12 cellular contexts compared by ENCODE assay signal in the genomic region with DNA sequence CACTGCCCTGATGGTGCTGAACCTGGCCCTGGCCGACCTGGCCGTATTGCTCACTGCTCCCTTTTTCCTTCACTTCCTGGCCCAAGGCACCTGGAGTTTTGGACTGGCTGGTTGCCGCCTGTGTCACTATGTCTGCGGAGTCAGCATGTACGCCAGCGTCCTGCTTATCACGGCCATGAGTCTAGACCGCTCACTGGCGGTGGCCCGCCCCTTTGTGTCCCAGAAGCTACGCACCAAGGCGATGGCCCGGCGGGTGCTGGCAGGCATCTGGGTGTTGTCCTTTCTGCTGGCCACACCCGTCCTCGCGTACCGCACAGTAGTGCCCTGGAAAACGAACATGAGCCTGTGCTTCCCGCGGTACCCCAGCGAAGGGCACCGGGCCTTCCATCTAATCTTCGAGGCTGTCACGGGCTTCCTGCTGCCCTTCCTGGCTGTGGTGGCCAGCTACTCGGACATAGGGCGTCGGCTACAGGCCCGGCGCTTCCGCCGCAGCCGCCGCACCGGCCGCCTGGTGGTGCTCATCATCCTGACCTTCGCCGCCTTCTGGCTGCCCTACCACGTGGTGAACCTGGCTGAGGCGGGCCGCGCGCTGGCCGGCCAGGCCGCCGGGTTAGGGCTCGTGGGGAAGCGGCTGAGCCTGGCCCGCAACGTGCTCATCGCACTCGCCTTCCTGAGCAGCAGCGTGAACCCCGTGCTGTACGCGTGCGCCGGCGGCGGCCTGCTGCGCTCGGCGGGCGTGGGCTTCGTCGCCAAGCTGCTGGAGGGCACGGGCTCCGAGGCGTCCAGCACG. TPM values are rescaled to one million over a fixed set of nuclear protein-coding genes. Genes with fewer than 3 reads are reported as not detected.
A peak's percentile ranks its signal among the peaks of the same experiment; 100 is the strongest.
DNase-seq lines count a peak whose midpoint lies in the region; ATAC-seq, FAIRE-seq and TF ChIP-seq lines count a peak whose summit lies in the region.
"Had no signal": no experiment of that assay in that cellular context is flagged by ENCODE, and none has a peak within 500 bp of the region (broad histone marks: within the 10 kb centered on the region; RNA-seq: fewer than 3 reads in every experiment).

No MANE protein-coding gene starts in this region.

- peak overlapping the region; percentile 86 for H4K8ac ChIP-seq in H1 (ENCODE audit: extremely low read depth, insufficient read depth, low read length)

- TF ChIP-seq CTCF in SK-N-SH (IDR thresholded peaks at IDR 0.05), result no peak
- peak; percentile 49 to 52 (median 50) for TF ChIP-seq CTCF in H1 (IDR thresholded peaks at IDR 0.05; ENCODE audit: control extremely low read depth in 1 of 3, insufficient read depth in 1 of 3, low read depth in 1 of 3, low read length in 3 of 3)
- TF ChIP-seq CTCF in lower lobe of right lung (IDR thresholded peaks at IDR 0.05), result peak; percentile 38
- peak in 3 of 5 experiments; percentile 6 to 44 (median 23) for TF ChIP-seq CTCF in tibial nerve (IDR thresholded peaks at IDR 0.05)

- H2BK20ac ChIP-seq in H1 (ENCODE audit: low read length), result no peak overlapping the region

- H3K4ac ChIP-seq in H1 (replicated peaks; ENCODE audit: insufficient read length, low read depth, low read length), result no peak overlapping the region

- no peak for TF ChIP-seq POLR2A in H1 (IDR thresholded peaks at IDR 0.05; ENCODE audit: control extremely low read depth in 1 of 2, low read depth in 2 of 2, low read length in 2 of 2)
- no peak for TF ChIP-seq POLR2A in tibial nerve (IDR thresholded peaks at IDR 0.05)

- H2BK15ac ChIP-seq in H1 (ENCODE audit: low read length), result peak overlapping the region; percentile 96; the same call in 1 of the 2 replicates

- 89% methylated on average over 50 of the region's 70 CpGs for WGBS in SK-N-SH (ENCODE audit: low lambda C conversion rate)
- 66% methylated on average over 67 of the region's 70 CpGs; no CpG with 5 or more reads in 1 of the 2 experiments for WGBS in H1 (ENCODE audit: extremely low coverage in 1 of 2, insufficient coverage in 1 of 2, insufficient read length in 1 of 2, insufficient replicate concordance in 2 of 2, low coverage in 1 of 2, low lambda C conversion rate in 2 of 2, missing lambda C conversion rate in 1 of 2), 2 experiments
- WGBS in tibial nerve, 2 donors, result 48 to 58% methylated on average over 41 to 63 of the region's 70 CpGs

- H3K14ac ChIP-seq in H1 (ENCODE audit: insufficient read length), result no peak overlapping the region

- no peak overlapping the region for H2BK120ac ChIP-seq in H1 (replicated peaks; ENCODE audit: low read depth, low read length)

- no peak overlapping the region for H3K4me3 Mint-ChIP-seq in activated T-helper 1 cell treated with anti-CD3 and anti-CD28 coated beads, Interleukin-12 subunit alpha, Interleukin-12 subunit beta, Interleukin-2, Interleukin-4 antibody, amounts not matched to agents 30 ng/mL and 10 ng/mL and 1 ng/mL, durations not matched to agents 14 hours and 24 hours and 36 hours
- H3K4me3 Mint-ChIP-seq: activated T-cell treated with anti-CD3 and anti-CD28 coated beads, Interleukin-2, amount 50 U/mL, for 24 hours had no signal

- no peaks in the 10 kb centered on the region for H3K23me2 ChIP-seq in H1 (ENCODE audit: low read depth, low read length)

- H3K4me2 ChIP-seq in SK-N-SH (no peak overlapping the region), H1 (ENCODE audit: insufficient read depth in 1 of 2, low read depth in 2 of 2, low read length in 2 of 2) (peak overlapping the region in 1 of 2 experiments; percentile 17; a peak in 1 of 4 replicates)

- H2AFZ ChIP-seq in SK-N-SH (ENCODE audit: low read depth) (no peak overlapping the region), H1 (ENCODE audit: low read length) (no peak overlapping the region)

- CTCF ChIA-PET in SK-N-SH (lab: Yijun Ruan, JAX), result interaction anchor here (0.9 to 14.6 kb wide), 6 partner anchors 8 to 121 kb away, joined by 3 to 115 read pairs (median 5); a partner anchor contains a TSS
- CTCF ChIA-PET in H1 (lab: Charles Lee; ENCODE audit: partially characterized antibody), result interaction anchor here (0.6 to 27.8 kb wide), 12 partner anchors 9 to 141 kb away, joined by 3 to 664 read pairs (median 3); a partner anchor contains a TSS

- H3K9me3 ChIP-seq in SK-N-SH, result no peaks in the 10 kb centered on the region
- no peaks in the 10 kb centered on the region; a peak in 1 of 4 replicates for H3K9me3 ChIP-seq in H1 (ENCODE audit: insufficient read depth in 2 of 2, low read depth in 1 of 2, low read length in 1 of 2)
- H3K9me3 ChIP-seq in lower lobe of right lung, result no peaks in the 10 kb centered on the region
- H3K9me3 ChIP-seq in tibial nerve, result no peaks in the 10 kb centered on the region

- H3F3A ChIP-seq in SK-N-SH (replicated peaks; ENCODE audit: insufficient read depth), result peaks cover 10% of the 10 kb centered on the region

- ATAC-seq in SK-N-SH treated with all-trans-retinoic acid at 6 μM for 48 hours (no peak), lower lobe of right lung (peak; percentile 38 to 56), HG03196 (IDR thresholded peaks at IDR 0.05; ENCODE audit: unreplicated experiment) (no peak)

- POLR2A ChIA-PET in SK-N-SH (lab: Yijun Ruan, JAX) (interaction anchor here (0.8 kb wide), 1 partner anchor 18 kb away, joined by 3 read pairs; no protein-coding TSS in a partner anchor), H1 (lab: Charles Lee; ENCODE audit: partially characterized antibody) (interaction anchor here (0.7 to 1.9 kb wide), 5 partner anchors 16 to 116 kb away, joined by 3 to 5 read pairs (median 3); a partner anchor contains a TSS)

- peaks cover 5% of the 10 kb centered on the region for H3K27me3 Mint-ChIP-seq in activated T-helper 1 cell treated with anti-CD3 and anti-CD28 coated beads, Interleukin-12 subunit alpha, Interleukin-12 subunit beta, Interleukin-2, Interleukin-4 antibody, amounts not matched to agents 30 ng/mL and 10 ng/mL and 1 ng/mL, durations not matched to agents 14 hours and 24 hours and 36 hours (ENCODE audit: insufficient read depth)
- H3K27me3 Mint-ChIP-seq: activated T-cell treated with anti-CD3 and anti-CD28 coated beads, Interleukin-2, amount 50 U/mL, for 24 hours had no signal

- no peaks in the 10 kb centered on the region for H3K9me2 ChIP-seq in SK-N-SH

- intact Hi-C loops in lower lobe of right lung (cut with DNase I), result no loop called here
- intact Hi-C loops in activated T-helper 1 cell treated with anti-CD3 and anti-CD28 coated beads, Interleukin-12 subunit alpha, Interleukin-12 subunit beta, Interleukin-2, Interleukin-4 antibody, amounts not matched to agents 30 ng/mL and 10 ng/mL and 1 ng/mL, durations not matched to agents 14 hours and 24 hours and 36 hours (cut with micrococcal nuclease), result no loop called here

- no peak overlapping the region for H4K5ac ChIP-seq in H1 (ENCODE audit: insufficient read length, low read depth, low read length)

- DNase-seq in SK-N-SH (peak; percentile 60), H1 (ENCODE audit: low read depth in 1 of 2, low spot score in 2 of 2) (peak in 1 of 2 experiments; percentile 78), lower lobe of right lung (peak; percentile 71), tibial nerve (ENCODE audit: low spot score in 2 of 2) (no peak), DMS 273 (lab: John Stamatoyannopoulos, UW; ENCODE audit: unreplicated experiment) (no peak)
- DNase-seq in activated T-helper 1 cell treated with anti-CD3 and anti-CD28 coated beads, Interleukin-12 subunit alpha, Interleukin-12 subunit beta, Interleukin-2, Interleukin-4 antibody, amounts not matched to agents 30 ng/mL and 10 ng/mL and 1 ng/mL, durations not matched to agents 14 hours and 24 hours and 36 hours (ENCODE audit: low spot score), result no peak
- DNase-seq: activated T-cell treated with anti-CD3 and anti-CD28 coated beads, Interleukin-2, amount 50 U/mL, for 24 hours; Kasumi-1 had no signal

- peaks cover 24% of the 10 kb centered on the region for H3K36me3 Mint-ChIP-seq in activated T-helper 1 cell treated with anti-CD3 and anti-CD28 coated beads, Interleukin-12 subunit alpha, Interleukin-12 subunit beta, Interleukin-2, Interleukin-4 antibody, amounts not matched to agents 30 ng/mL and 10 ng/mL and 1 ng/mL, durations not matched to agents 14 hours and 24 hours and 36 hours (ENCODE audit: low read depth)

- no peak overlapping the region for H2BK12ac ChIP-seq in H1 (ENCODE audit: low read depth, low read length)

- no peak overlapping the region for H3K9ac ChIP-seq in SK-N-SH
- no peak overlapping the region; a peak in 1 of 7 replicates for H3K9ac ChIP-seq in H1 (replicated peaks in 1 of 4; ENCODE audit: extremely low read depth in 1 of 4, low read depth in 3 of 4, low read length in 3 of 4)

- H3K4me1 Mint-ChIP-seq in activated T-helper 1 cell treated with anti-CD3 and anti-CD28 coated beads, Interleukin-12 subunit alpha, Interleukin-12 subunit beta, Interleukin-2, Interleukin-4 antibody, amounts not matched to agents 30 ng/mL and 10 ng/mL and 1 ng/mL, durations not matched to agents 14 hours and 24 hours and 36 hours (ENCODE audit: low read depth), result peaks cover 57% of the 10 kb centered on the region

- no peak for TF ChIP-seq RAD21 in SK-N-SH (IDR thresholded peaks at IDR 0.05; ENCODE audit: low read length)
- peak; percentile 6 to 37; a peak in 3 of 4 replicates for TF ChIP-seq RAD21 in H1 (IDR thresholded peaks at IDR 0.05 in 1 of 2, conservative IDR thresholded peaks at IDR 0.05 in 1 of 2; ENCODE audit: low read depth in 2 of 2, low read length in 2 of 2)

- no peak overlapping the region for H3K18ac ChIP-seq in H1 (ENCODE audit: extremely low read depth, low read length)

- H4K91ac ChIP-seq in H1 (replicated peaks; ENCODE audit: insufficient read length, low read length), result peak overlapping the region; percentile 61

- no peaks in the 10 kb centered on the region for H3K79me1 ChIP-seq in H1 (ENCODE audit: low read depth, low read length)

- no peak overlapping the region for H2BK5ac ChIP-seq in H1 (ENCODE audit: low read depth, low read length)

- H3K27me3 ChIP-seq in SK-N-SH (ENCODE audit: insufficient read depth), result peaks cover 12% of the 10 kb centered on the region; the same call in 1 of the 2 replicates
- peaks cover 0 to 42% (median 31%) of the 10 kb centered on the region in 4 experiments; a peak in 6 of 7 replicates for H3K27me3 ChIP-seq in H1 (replicated peaks in 1 of 4; ENCODE audit: control insufficient read depth in 3 of 4, extremely low read depth in 1 of 4, insufficient read depth in 3 of 4, low read length in 3 of 4)
- no peaks in the 10 kb centered on the region for H3K27me3 ChIP-seq in lower lobe of right lung (ENCODE audit: low read depth)
- H3K27me3 ChIP-seq in tibial nerve, result peaks cover 0 to 27% of the 10 kb centered on the region in 2 donors

- H2AK5ac ChIP-seq in H1 (ENCODE audit: low read depth, low read length), result peak overlapping the region; percentile 17; the same call in 1 of the 2 replicates

- H3K4me1 ChIP-seq in SK-N-SH (ENCODE audit: control insufficient read depth in 1 of 2, insufficient read depth in 2 of 2, low read depth in 1 of 2, low read length in 1 of 2), result peaks cover 0 to 8% of the 10 kb centered on the region in 2 experiments; a peak in 1 of 4 replicates
- H3K4me1 ChIP-seq in H1 (replicated peaks in 1 of 4; ENCODE audit: control insufficient read depth in 3 of 4, insufficient read depth in 4 of 4, low read length in 3 of 4), result no peaks in the 10 kb centered on the region; a peak in 2 of 7 replicates
- peaks cover 64% of the 10 kb centered on the region for H3K4me1 ChIP-seq in lower lobe of right lung
- H3K4me1 ChIP-seq in tibial nerve, result peaks cover 0 to 57% (median 22%) of the 10 kb centered on the region in 4 donors

- H3K27ac ChIP-seq in SK-N-SH (ENCODE audit: low read depth in 2 of 2, low read length in 1 of 2), result no peak overlapping the region
- H3K27ac ChIP-seq in H1 (ENCODE audit: low read depth, low read length), result no peak overlapping the region
- peak overlapping the region; percentile 92 for H3K27ac ChIP-seq in lower lobe of right lung
- peak overlapping the region in 1 of 4 donors; percentile 47 for H3K27ac ChIP-seq in tibial nerve
- H3K27ac ChIP-seq: epithelial cell of prostate had no signal

- H3K27ac Mint-ChIP-seq in activated T-helper 1 cell treated with anti-CD3 and anti-CD28 coated beads, Interleukin-12 subunit alpha, Interleukin-12 subunit beta, Interleukin-2, Interleukin-4 antibody, amounts not matched to agents 30 ng/mL and 10 ng/mL and 1 ng/mL, durations not matched to agents 14 hours and 24 hours and 36 hours, result no peak overlapping the region

- H4K20me1 ChIP-seq in SK-N-SH (ENCODE audit: insufficient read depth), result no peaks in the 10 kb centered on the region
- H4K20me1 ChIP-seq in H1 (replicated peaks in 1 of 2; ENCODE audit: control insufficient read depth in 1 of 2, insufficient read depth in 2 of 2, low read length in 2 of 2), result peaks cover 0 to 2% of the 10 kb centered on the region in 2 experiments

- H3K56ac ChIP-seq in H1 (replicated peaks; ENCODE audit: insufficient read length, low read depth, low read length), result no peak overlapping the region

- H3K23ac ChIP-seq in H1 (ENCODE audit: insufficient read length), result no peak overlapping the region

- no peaks in the 10 kb centered on the region for H3K9me3 Mint-ChIP-seq in activated T-helper 1 cell treated with anti-CD3 and anti-CD28 coated beads, Interleukin-12 subunit alpha, Interleukin-12 subunit beta, Interleukin-2, Interleukin-4 antibody, amounts not matched to agents 30 ng/mL and 10 ng/mL and 1 ng/mL, durations not matched to agents 14 hours and 24 hours and 36 hours
- H3K9me3 Mint-ChIP-seq: activated T-cell treated with anti-CD3 and anti-CD28 coated beads, Interleukin-2, amount 50 U/mL, for 24 hours had no signal

- no peak for TF ChIP-seq EP300 in SK-N-SH (IDR thresholded peaks at IDR 0.05; ENCODE audit: borderline replicate concordance in 1 of 2, low read depth in 1 of 2, low read length in 1 of 2)
- no peak for TF ChIP-seq EP300 in H1 (IDR thresholded peaks at IDR 0.05; ENCODE audit: borderline replicate concordance in 1 of 2, low read depth in 2 of 2, low read length in 2 of 2)
- TF ChIP-seq EP300 in tibial nerve (IDR thresholded peaks at IDR 0.05), result no peak

- H3K36me3 ChIP-seq in SK-N-SH (replicated peaks in 1 of 2; ENCODE audit: control insufficient read depth in 1 of 2, insufficient read depth in 2 of 2, low read length in 1 of 2), result peaks cover 0 to 10% of the 10 kb centered on the region in 2 experiments
- peaks cover 0 to 4% (median 0%) of the 10 kb centered on the region in 4 experiments; a peak in 2 of 8 replicates for H3K36me3 ChIP-seq in H1 (ENCODE audit: control insufficient read depth in 2 of 4, insufficient read depth in 4 of 4, low read length in 3 of 4)
- H3K36me3 ChIP-seq in lower lobe of right lung, result no peaks in the 10 kb centered on the region
- H3K36me3 ChIP-seq in tibial nerve, result no peaks in the 10 kb centered on the region

- no peak overlapping the region for H3K4me3 ChIP-seq in SK-N-SH (ENCODE audit: low read depth in 2 of 2, low read length in 1 of 2)
- no peak overlapping the region for H3K4me3 ChIP-seq in H1 (ENCODE audit: extremely low read depth in 1 of 4, insufficient read depth in 2 of 4, low read depth in 3 of 4, low read length in 4 of 4)
- H3K4me3 ChIP-seq in lower lobe of right lung, result peak overlapping the region; percentile 19
- H3K4me3 ChIP-seq in tibial nerve, result no peak overlapping the region

- H3K79me2 ChIP-seq in SK-N-SH (ENCODE audit: insufficient read depth) (no peaks in the 10 kb centered on the region), H1 (ENCODE audit: control insufficient read depth in 1 of 2, insufficient read depth in 2 of 2, low read length in 2 of 2) (no peaks in the 10 kb centered on the region)

- FAIRE-seq in H1 (lab: Jason Lieb, UNC), result no peak

RNA-seq across cellular contexts. Expression of a gene that starts 4.7 kb away (rescaled TPM):
- polyA plus RNA-seq in SK-N-SH (2012; rRNA removed) (11.9 and 14.0 TPM in 2 replicates), H1 (2011; rRNA removed) (6.7 and 9.7 TPM in 2 replicates)
- 0.72 and 1.2 TPM in 2 replicates for polyA plus RNA-seq in SK-N-SH (2012; cell fraction: cytosol; rRNA removed)
- 187 and 244 TPM in 2 replicates for polyA plus RNA-seq in SK-N-SH (2012; cell fraction: nucleus; rRNA removed)
- total RNA-seq in H1 (2021; fragmentation: NEBNext Ultra II Directional; extraction: Animal tissue kit (Norgen Biotek cat#: 25700)), result 4.1 and 6.8 TPM in 2 replicates
- polyA plus RNA-seq in H1 (2011; cell fraction: cytosol; rRNA removed), result 9.0 TPM
- 70.2 TPM for polyA plus RNA-seq in H1 (2011; cell fraction: nucleus; rRNA removed)
- polyA plus RNA-seq in H1 (2012, experiment 1 of 2), result 7.9 to 10.8 TPM (median 9.6 TPM) in 4 replicates
- 2.2 TPM for polyA plus RNA-seq in H1 (2012, experiment 2 of 2)
- polyA plus RNA-seq in H1 (2013, experiment 1 of 2), result 4.9 TPM
- polyA plus RNA-seq in H1 (2013, experiment 2 of 2), result 4.3 TPM
- polyA minus RNA-seq in H1 (2011; rRNA and poly(A)+ RNA removed), result 2.8 and 8.7 TPM in 2 replicates
- 1.4 TPM for polyA minus RNA-seq in H1 (2011; cell fraction: cytosol; rRNA and poly(A)+ RNA removed)
- polyA minus RNA-seq in H1 (2011; cell fraction: nucleus; rRNA and poly(A)+ RNA removed), result 12.2 TPM
- total RNA-seq in lower lobe of right lung (14.1 TPM), tibial nerve (10 to 100 TPM in 3 of 4 donors, 1 to 10 TPM in 1; 8.4 to 14.4 (median 11.8) TPM)
- total RNA-seq in activated T-helper 1 cell treated with anti-CD3 and anti-CD28 coated beads, Interleukin-12 subunit alpha, Interleukin-12 subunit beta, Interleukin-2, Interleukin-4 antibody, amounts not matched to agents 30 ng/mL and 10 ng/mL and 1 ng/mL, durations not matched to agents 14 hours and 24 hours and 36 hours, result 10.1 and 11.1 TPM in 2 replicates

RNA-seq across cellular contexts. Expression of a gene that starts 6.1 kb away (rescaled TPM):
- polyA plus RNA-seq in SK-N-SH (2012; rRNA removed), result 8.2 and 12.2 TPM in 2 replicates
- 0.51 and 0.59 TPM in 2 replicates for polyA plus RNA-seq in SK-N-SH (2012; cell fraction: cytosol; rRNA removed)
- 87.2 and 146 TPM in 2 replicates for polyA plus RNA-seq in SK-N-SH (2012; cell fraction: nucleus; rRNA removed)
- 6.7 and 7.0 TPM in 2 replicates for total RNA-seq in H1 (2021; fragmentation: NEBNext Ultra II Directional; extraction: Animal tissue kit (Norgen Biotek cat#: 25700))
- 5.3 and 9.8 TPM in 2 replicates for polyA plus RNA-seq in H1 (2011; rRNA removed)
- 7.5 TPM for polyA plus RNA-seq in H1 (2011; cell fraction: cytosol; rRNA removed)
- polyA plus RNA-seq in H1 (2011; cell fraction: nucleus; rRNA removed), result 52.3 TPM
- 5.3 to 9.0 TPM (median 7.0 TPM) in 4 replicates for polyA plus RNA-seq in H1 (2012, experiment 1 of 2)
- polyA plus RNA-seq in H1 (2012, experiment 2 of 2), result 1.1 TPM
- 3.7 TPM for polyA plus RNA-seq in H1 (2013, experiment 1 of 2)
- 3.1 TPM for polyA plus RNA-seq in H1 (2013, experiment 2 of 2)
- 4.1 TPM in 2 replicates for polyA minus RNA-seq in H1 (2011; rRNA and poly(A)+ RNA removed)
- 4.5 TPM for polyA minus RNA-seq in H1 (2011; cell fraction: cytosol; rRNA and poly(A)+ RNA removed)
- 20.5 TPM for polyA minus RNA-seq in H1 (2011; cell fraction: nucleus; rRNA and poly(A)+ RNA removed)
- 5.9 TPM for total RNA-seq in lower lobe of right lung
- total RNA-seq in tibial nerve, result 10 to 100 TPM; 15.5 to 31.5 (median 20.2) TPM
- 8.9 and 10.3 TPM in 2 replicates for total RNA-seq in activated T-helper 1 cell treated with anti-CD3 and anti-CD28 coated beads, Interleukin-12 subunit alpha, Interleukin-12 subunit beta, Interleukin-2, Interleukin-4 antibody, amounts not matched to agents 30 ng/mL and 10 ng/mL and 1 ng/mL, durations not matched to agents 14 hours and 24 hours and 36 hours

RNA-seq across cellular contexts. Expression of a gene that starts 8.2 kb away (rescaled TPM):
- polyA plus RNA-seq in SK-N-SH (2012; rRNA removed) (0.03 and 0.05 TPM in 2 replicates), H1 (2011; rRNA removed) (0.09 and 0.11 TPM in 2 replicates)
- polyA plus RNA-seq in SK-N-SH (2012; cell fraction: cytosol; rRNA removed), result 0.05 TPM in 1 of 2 replicates, not detected in the other
- 0.04 and 0.20 TPM in 2 replicates for polyA plus RNA-seq in SK-N-SH (2012; cell fraction: nucleus; rRNA removed)
- total RNA-seq in H1 (2021; fragmentation: NEBNext Ultra II Directional; extraction: Animal tissue kit (Norgen Biotek cat#: 25700)), result not detected in 2 replicates
- 0.08 TPM for polyA plus RNA-seq in H1 (2011; cell fraction: cytosol; rRNA removed)
- polyA plus RNA-seq in H1 (2011; cell fraction: nucleus; rRNA removed), result 0.11 TPM
- 0.21 TPM in 1 of 4 replicates, not detected in the others for polyA plus RNA-seq in H1 (2012, experiment 1 of 2)
- not detected for polyA plus RNA-seq in H1 (2012, experiment 2 of 2)
- polyA plus RNA-seq in H1 (2013, experiment 1 of 2), result not detected
- not detected for polyA plus RNA-seq in H1 (2013, experiment 2 of 2)
- not detected in 2 replicates for polyA minus RNA-seq in H1 (2011; rRNA and poly(A)+ RNA removed)
- polyA minus RNA-seq in H1 (2011; cell fraction: cytosol; rRNA and poly(A)+ RNA removed), result not detected
- not detected for polyA minus RNA-seq in H1 (2011; cell fraction: nucleus; rRNA and poly(A)+ RNA removed)
- total RNA-seq in lower lobe of right lung (16.4 TPM), tibial nerve (10 to 100 TPM in 3 of 4 donors, 1 to 10 TPM in 1; 9.4 to 34.5 (median 14.2) TPM)
- total RNA-seq in activated T-helper 1 cell treated with anti-CD3 and anti-CD28 coated beads, Interleukin-12 subunit alpha, Interleukin-12 subunit beta, Interleukin-2, Interleukin-4 antibody, amounts not matched to agents 30 ng/mL and 10 ng/mL and 1 ng/mL, durations not matched to agents 14 hours and 24 hours and 36 hours, result 18.1 and 18.7 TPM in 2 replicates
- polyA plus RNA-seq: neural cell had no signal

RNA-seq across cellular contexts. Expression of a gene that starts 16.4 kb away (rescaled TPM):
- polyA plus RNA-seq in SK-N-SH (2012; rRNA removed) (11.9 and 17.2 TPM in 2 replicates), H1 (2011; rRNA removed) (17.8 and 22.4 TPM in 2 replicates)
- polyA plus RNA-seq in SK-N-SH (2012; cell fraction: cytosol; rRNA removed), result 5.0 and 6.5 TPM in 2 replicates
- polyA plus RNA-seq in SK-N-SH (2012; cell fraction: nucleus; rRNA removed), result 58.8 and 60.9 TPM in 2 replicates
- 34.8 and 39.3 TPM in 2 replicates for total RNA-seq in H1 (2021; fragmentation: NEBNext Ultra II Directional; extraction: Animal tissue kit (Norgen Biotek cat#: 25700))
- polyA plus RNA-seq in H1 (2011; cell fraction: cytosol; rRNA removed), result 19.2 TPM
- polyA plus RNA-seq in H1 (2011; cell fraction: nucleus; rRNA removed), result 55.9 TPM
- polyA plus RNA-seq in H1 (2012, experiment 1 of 2), result 21.6 to 29.6 TPM (median 27.0 TPM) in 4 replicates
- 15.7 TPM for polyA plus RNA-seq in H1 (2012, experiment 2 of 2)
- 13.9 TPM for polyA plus RNA-seq in H1 (2013, experiment 1 of 2)
- polyA plus RNA-seq in H1 (2013, experiment 2 of 2), result 13.1 TPM
- polyA minus RNA-seq in H1 (2011; rRNA and poly(A)+ RNA removed), result 42.1 and 51.6 TPM in 2 replicates
- 26.5 TPM for polyA minus RNA-seq in H1 (2011; cell fraction: cytosol; rRNA and poly(A)+ RNA removed)
- polyA minus RNA-seq in H1 (2011; cell fraction: nucleus; rRNA and poly(A)+ RNA removed), result 34.7 TPM
- total RNA-seq in lower lobe of right lung (22.0 TPM), tibial nerve (10 to 100 TPM; 17.0 to 24.9 (median 20.4) TPM)
- total RNA-seq in activated T-helper 1 cell treated with anti-CD3 and anti-CD28 coated beads, Interleukin-12 subunit alpha, Interleukin-12 subunit beta, Interleukin-2, Interleukin-4 antibody, amounts not matched to agents 30 ng/mL and 10 ng/mL and 1 ng/mL, durations not matched to agents 14 hours and 24 hours and 36 hours, result 49.3 and 52.6 TPM in 2 replicates

RNA-seq across cellular contexts. Expression of a gene that starts 16.4 kb away (rescaled TPM):
- 65.4 and 71.7 TPM in 2 replicates for polyA plus RNA-seq in SK-N-SH (2012; rRNA removed)
- 35.1 and 41.5 TPM in 2 replicates for polyA plus RNA-seq in SK-N-SH (2012; cell fraction: cytosol; rRNA removed)
- 154 and 173 TPM in 2 replicates for polyA plus RNA-seq in SK-N-SH (2012; cell fraction: nucleus; rRNA removed)
- 8.8 and 13.4 TPM in 2 replicates for total RNA-seq in H1 (2021; fragmentation: NEBNext Ultra II Directional; extraction: Animal tissue kit (Norgen Biotek cat#: 25700))
- 31.7 and 40.2 TPM in 2 replicates for polyA plus RNA-seq in H1 (2011; rRNA removed)
- polyA plus RNA-seq in H1 (2011; cell fraction: cytosol; rRNA removed), result 25.9 TPM
- 52.3 TPM for polyA plus RNA-seq in H1 (2011; cell fraction: nucleus; rRNA removed)
- 16.4 to 20.6 TPM (median 17.5 TPM) in 4 replicates for polyA plus RNA-seq in H1 (2012, experiment 1 of 2)
- polyA plus RNA-seq in H1 (2012, experiment 2 of 2), result 21.3 TPM
- polyA plus RNA-seq in H1 (2013, experiment 1 of 2), result 11.8 TPM
- polyA plus RNA-seq in H1 (2013, experiment 2 of 2), result 9.3 TPM
- 16.3 and 19.2 TPM in 2 replicates for polyA minus RNA-seq in H1 (2011; rRNA and poly(A)+ RNA removed)
- 9.1 TPM for polyA minus RNA-seq in H1 (2011; cell fraction: cytosol; rRNA and poly(A)+ RNA removed)
- 21.4 TPM for polyA minus RNA-seq in H1 (2011; cell fraction: nucleus; rRNA and poly(A)+ RNA removed)
- 22.7 TPM for total RNA-seq in lower lobe of right lung
- total RNA-seq in tibial nerve, result 10 to 100 TPM; 15.7 to 43.5 (median 22.6) TPM
- 7.5 TPM in 2 replicates for total RNA-seq in activated T-helper 1 cell treated with anti-CD3 and anti-CD28 coated beads, Interleukin-12 subunit alpha, Interleukin-12 subunit beta, Interleukin-2, Interleukin-4 antibody, amounts not matched to agents 30 ng/mL and 10 ng/mL and 1 ng/mL, durations not matched to agents 14 hours and 24 hours and 36 hours

Comparison
In these comparisons a context has a peak if more than half of its experiments do, and no peak if none do; other contexts are left out.
1. DNase-seq: peak in SK-N-SH (single experiment) and lower lobe of right lung (single experiment); none in tibial nerve (0 of 2), DMS 273 (single experiment) and activated T-helper 1 cell treated with anti-CD3 and anti-CD28 coated beads, Interleukin-12 subunit alpha, Interleukin-12 subunit beta, Interleukin-2, Interleukin-4 antibody, amounts not matched to agents 30 ng/mL and 10 ng/mL and 1 ng/mL, durations not matched to agents 14 hours and 24 hours and 36 hours (single experiment).
2. ATAC-seq: peak in lower lobe of right lung (2 of 2); none in SK-N-SH treated with all-trans-retinoic acid at 6 μM for 48 hours (single experiment) and HG03196 (single experiment).